ENCODE assay signal across 8 cellular contexts in the genomic region with DNA sequence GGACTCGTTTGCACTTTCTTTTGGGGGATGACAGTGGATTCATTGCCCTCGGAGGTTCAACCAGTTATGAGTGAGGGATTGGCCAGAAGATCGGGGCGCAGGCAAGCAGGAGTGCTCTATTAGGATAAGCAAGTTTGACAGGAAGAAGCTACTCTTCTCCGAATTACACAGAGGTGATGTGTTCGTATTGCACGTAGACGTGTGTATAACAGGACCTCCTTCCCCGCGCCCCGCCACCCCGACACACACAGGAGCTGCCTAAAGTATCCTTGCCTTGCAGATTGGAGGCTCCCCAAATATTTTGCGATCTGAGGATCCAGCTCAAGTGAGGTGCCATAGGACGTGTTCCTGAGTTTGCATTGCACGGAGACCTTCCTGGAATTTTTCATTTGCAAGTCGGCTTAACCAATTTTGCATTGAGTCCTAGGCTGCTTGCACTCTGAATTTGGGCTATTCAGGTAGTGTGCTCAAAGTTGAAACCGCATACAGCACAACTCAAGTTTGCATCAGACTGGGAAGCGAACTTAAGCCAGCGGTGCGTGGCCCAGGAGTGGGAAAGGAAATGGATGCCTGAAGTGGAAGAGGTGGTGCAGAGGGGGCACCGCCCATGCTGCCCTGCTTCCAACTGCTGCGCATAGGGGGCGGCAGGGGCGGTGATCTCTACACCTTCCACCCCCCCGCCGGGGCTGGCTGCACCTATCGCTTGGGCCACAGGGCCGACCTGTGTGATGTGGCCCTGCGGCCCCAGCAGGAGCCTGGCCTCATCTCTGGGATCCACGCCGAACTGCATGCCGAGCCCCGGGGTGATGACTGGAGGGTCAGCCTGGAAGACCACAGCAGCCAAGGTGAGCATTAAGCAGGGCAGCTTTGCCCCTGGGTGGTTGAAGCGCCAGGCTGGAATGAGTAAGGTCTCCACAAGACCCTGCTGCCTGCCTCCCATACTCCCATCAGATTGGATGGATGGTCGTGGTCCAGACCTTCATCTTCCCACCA. TPM values are rescaled to one million over a fixed set of nuclear protein-coding genes. Genes with fewer than 3 reads are reported as not detected.
DNase-seq lines count a peak whose midpoint lies in the region; ATAC-seq, FAIRE-seq and TF ChIP-seq lines count a peak whose summit lies in the region.

No MANE protein-coding gene starts in this region.

- H3K9ac ChIP-seq in H1 (replicated peaks in 1 of 4; ENCODE audit: extremely low read depth in 1 of 4, low read depth in 3 of 4, low read length in 3 of 4) (peak overlapping the region in 1 of 4 experiments; percentile 49; a peak in 3 of 7 replicates), neural cell (ENCODE audit: low read length) (peak overlapping the region; percentile 71)

- H3K79me2 ChIP-seq in H1 (ENCODE audit: control insufficient read depth in 1 of 2, insufficient read depth in 2 of 2, low read length in 2 of 2) (no peaks in the 10 kb centered on the region), neural cell (replicated peaks; ENCODE audit: insufficient read depth, low read length) (no peaks in the 10 kb centered on the region)

- peaks cover 14% of the 10 kb centered on the region for H3K23me2 ChIP-seq in H1 (ENCODE audit: low read depth, low read length)

- FAIRE-seq in H1 (lab: Jason Lieb, UNC), result no peak

- H4K20me1 ChIP-seq in H1 (replicated peaks in 1 of 2; ENCODE audit: control insufficient read depth in 1 of 2, insufficient read depth in 2 of 2, low read length in 2 of 2) (peaks cover 1 to 2% of the 10 kb centered on the region in 2 experiments), neural cell (ENCODE audit: insufficient read depth) (no peaks in the 10 kb centered on the region)

- no peaks in the 10 kb centered on the region for H3K9me2 ChIP-seq in neural cell (ENCODE audit: insufficient read depth, low read length)

- H2AFZ ChIP-seq in H1 (ENCODE audit: low read length) (no peak overlapping the region), neural cell (ENCODE audit: low read depth, low read length) (peak overlapping the region; percentile 89)

- H3K4ac ChIP-seq in H1 (replicated peaks; ENCODE audit: insufficient read length, low read depth, low read length), result no peak overlapping the region

- H3K14ac ChIP-seq in H1 (ENCODE audit: insufficient read length), result no peak overlapping the region

- H3K18ac ChIP-seq in H1 (ENCODE audit: extremely low read depth, low read length), result no peak overlapping the region; the same call in 1 of the 2 replicates

- no peak overlapping the region for H2BK120ac ChIP-seq in H1 (replicated peaks; ENCODE audit: low read depth, low read length)

- H3K23ac ChIP-seq in H1 (ENCODE audit: insufficient read length), result no peak overlapping the region

- peak overlapping the region; percentile 43; the same call in 1 of the 2 replicates for H2BK12ac ChIP-seq in H1 (ENCODE audit: low read depth, low read length)

- no peaks in the 10 kb centered on the region for H3F3A ChIP-seq in neural cell (ENCODE audit: insufficient read depth, low read length, poor library complexity, severe bottlenecking)

- TF ChIP-seq CTCF in H1 (IDR thresholded peaks at IDR 0.05; ENCODE audit: control extremely low read depth in 1 of 3, insufficient read depth in 1 of 3, low read depth in 1 of 3, low read length in 3 of 3), result peak; percentile 12 to 42 (median 41); a peak in 2 of 4 replicates
- TF ChIP-seq CTCF in neural cell (IDR thresholded peaks at IDR 0.05; ENCODE audit: poor library complexity, severe bottlenecking), result no peak

- no peak overlapping the region for H3K27ac ChIP-seq in H1 (ENCODE audit: low read depth, low read length)
- H3K27ac ChIP-seq in neural cell (ENCODE audit: low read length), result no peak overlapping the region

- H3K9me3 ChIP-seq in H1 (ENCODE audit: insufficient read depth in 2 of 2, low read depth in 1 of 2, low read length in 1 of 2), result no peaks in the 10 kb centered on the region
- no peaks in the 10 kb centered on the region for H3K9me3 ChIP-seq in neural cell (ENCODE audit: low read length)

- no peak overlapping the region for H4K91ac ChIP-seq in H1 (replicated peaks; ENCODE audit: insufficient read length, low read length)

- no peaks in the 10 kb centered on the region for H3K79me1 ChIP-seq in H1 (ENCODE audit: low read depth, low read length)

- WGBS in H1 (ENCODE audit: extremely low coverage in 1 of 2, insufficient coverage in 1 of 2, insufficient read length in 1 of 2, insufficient replicate concordance in 2 of 2, low coverage in 1 of 2, low lambda C conversion rate in 2 of 2, missing lambda C conversion rate in 1 of 2), 2 experiments, result 12% methylated on average over 33 of the region's 35 CpGs; no CpG with 5 or more reads in 1 of the 2 experiments

- DNase-seq in EL, result peak; percentile 50
- DNase-seq in HEK293T (ENCODE audit: extremely low spot score), result peak; percentile 41
- peak; percentile 23 for DNase-seq in SW480 (ENCODE audit: low spot score)
- peak in 1 of 2 experiments; percentile 83 for DNase-seq in H1 (ENCODE audit: low read depth in 1 of 2, low spot score in 2 of 2)
- no peak for DNase-seq in D341Med (ENCODE audit: low spot score)

- H3K56ac ChIP-seq in H1 (replicated peaks; ENCODE audit: insufficient read length, low read depth, low read length), result no peak overlapping the region

- H3K4me1 ChIP-seq in H1 (replicated peaks in 1 of 4; ENCODE audit: control insufficient read depth in 3 of 4, insufficient read depth in 4 of 4, low read length in 3 of 4), result peaks cover 0 to 24% (median 18%) of the 10 kb centered on the region in 4 experiments; a peak in 6 of 7 replicates

- H4K8ac ChIP-seq in H1 (ENCODE audit: extremely low read depth, insufficient read depth, low read length), result no peak overlapping the region; the same call in 1 of the 2 replicates

- TF ChIP-seq RAD21 in H1 (IDR thresholded peaks at IDR 0.05 in 1 of 2, conservative IDR thresholded peaks at IDR 0.05 in 1 of 2; ENCODE audit: low read depth in 2 of 2, low read length in 2 of 2), result peak; percentile 18 to 26; a peak in 1 of 4 replicates
- TF ChIP-seq RAD21 in neural cell (conservative IDR thresholded peaks at IDR 0.05), result no peak

- H3K4me3 ChIP-seq in H1 (ENCODE audit: extremely low read depth in 1 of 4, insufficient read depth in 2 of 4, low read depth in 3 of 4, low read length in 4 of 4) (peak overlapping the region; percentile 62 to 76 (median 68)), neural cell (ENCODE audit: low read length) (peak overlapping the region; percentile 86)

- 0 out of 2 replicates have a peak overlapping the region, but pooled peaks have one; percentile 15 for H2BK20ac ChIP-seq in H1 (ENCODE audit: low read length)

- no peak overlapping the region for H2AK5ac ChIP-seq in H1 (ENCODE audit: low read depth, low read length)

- H2BK15ac ChIP-seq in H1 (ENCODE audit: low read length), result 0 out of 2 replicates have a peak overlapping the region, but pooled peaks have one; percentile 82

- peak overlapping the region; percentile 85 to 94 for H3K4me2 ChIP-seq in H1 (ENCODE audit: insufficient read depth in 1 of 2, low read depth in 2 of 2, low read length in 2 of 2)
- peak overlapping the region; percentile 79 for H3K4me2 ChIP-seq in neural cell (ENCODE audit: low read length)

- TF ChIP-seq POLR2A in H1 (IDR thresholded peaks at IDR 0.05; ENCODE audit: control extremely low read depth in 1 of 2, low read depth in 2 of 2, low read length in 2 of 2), result peak in 1 of 2 experiments; percentile 51; a peak in 1 of 3 replicates

- H4K5ac ChIP-seq in H1 (ENCODE audit: insufficient read length, low read depth, low read length), result no peak overlapping the region

- ATAC-seq in HG03025 (IDR thresholded peaks at IDR 0.05; ENCODE audit: low FRiP score, unreplicated experiment), result no peak
- no peak for ATAC-seq in HG03175 (IDR thresholded peaks at IDR 0.05; ENCODE audit: unreplicated experiment)

- no peaks in the 10 kb centered on the region for H3K27me3 ChIP-seq in H1 (replicated peaks in 1 of 4; ENCODE audit: control insufficient read depth in 3 of 4, extremely low read depth in 1 of 4, insufficient read depth in 3 of 4, low read length in 3 of 4)
- H3K27me3 ChIP-seq in neural cell (ENCODE audit: insufficient read depth, low read depth, low read length), result peaks cover 6% of the 10 kb centered on the region

- TF ChIP-seq EP300 in H1 (IDR thresholded peaks at IDR 0.05; ENCODE audit: borderline replicate concordance in 1 of 2, low read depth in 2 of 2, low read length in 2 of 2) (peak in 1 of 2 experiments; percentile 58; a peak in 1 of 3 replicates), neural cell (conservative IDR thresholded peaks at IDR 0.05; ENCODE audit: poor library complexity, severe bottlenecking) (no peak)

- CTCF ChIA-PET in HEK293T (lab: Yijun Ruan, JAX) (interaction anchor here (0.7 to 1.5 kb wide), 3 partner anchors 11 to 207 kb away, joined by 3 to 6 read pairs (median 4); no protein-coding TSS in a partner anchor), H1 (lab: Charles Lee; ENCODE audit: partially characterized antibody) (interaction anchor here (0.6 to 6.3 kb wide), 23 partner anchors 10 to 455 kb away, joined by 3 to 45 read pairs (median 4); partner anchors contain the start of genes POU5F1 and PSORS1C2)

- POLR2A ChIA-PET in HEK293T (lab: Yijun Ruan, JAX) (interaction anchor here (0.6 to 2.4 kb wide), 17 partner anchors 9 to 601 kb away, joined by 3 to 14 read pairs (median 4); partner anchors contain the start of gene PSORS1C2), H1 (lab: Charles Lee; ENCODE audit: partially characterized antibody) (interaction anchor here (0.7 to 68.5 kb wide), 5 partner anchors 10 to 337 kb away, joined by 3 to 2251 read pairs (median 3); partner anchors contain the start of genes CCHCR1, CDSN, POU5F1 and PSORS1C1)

- peak overlapping the region; percentile 11; the same call in 1 of the 2 replicates for H2BK5ac ChIP-seq in H1 (ENCODE audit: low read depth, low read length)

- H3K36me3 ChIP-seq in H1 (ENCODE audit: control insufficient read depth in 2 of 4, insufficient read depth in 4 of 4, low read length in 3 of 4) (peaks cover 5 to 39% (median 13%) of the 10 kb centered on the region in 4 experiments; a peak in 7 of 8 replicates), neural cell (ENCODE audit: insufficient read depth, low read length) (no peaks in the 10 kb centered on the region)

RNA-seq across cellular contexts. Expression of gene TCF19, which starts 0.8 kb away (rescaled TPM):
- total RNA-seq in H1 (2021; fragmentation: NEBNext Ultra II Directional; extraction: Animal tissue kit (Norgen Biotek cat#: 25700)), result 10.0 and 11.0 TPM in 2 replicates
- polyA plus RNA-seq in H1 (2011; rRNA removed) (7.2 and 12.5 TPM in 2 replicates), neural cell (2.5 and 3.6 TPM in 2 replicates)
- 10.0 TPM for polyA plus RNA-seq in H1 (2011; cell fraction: cytosol; rRNA removed)
- 15.6 TPM for polyA plus RNA-seq in H1 (2011; cell fraction: nucleus; rRNA removed)
- 9.6 to 10.7 TPM (median 10.2 TPM) in 4 replicates for polyA plus RNA-seq in H1 (2012, experiment 1 of 2)
- polyA plus RNA-seq in H1 (2012, experiment 2 of 2), result 8.6 TPM
- 6.5 TPM for polyA plus RNA-seq in H1 (2013, experiment 1 of 2)
- 6.5 TPM for polyA plus RNA-seq in H1 (2013, experiment 2 of 2)
- 5.5 and 5.6 TPM in 2 replicates for polyA minus RNA-seq in H1 (2011; rRNA and poly(A)+ RNA removed)
- polyA minus RNA-seq in H1 (2011; cell fraction: cytosol; rRNA and poly(A)+ RNA removed), result 5.3 TPM
- 5.4 TPM for polyA minus RNA-seq in H1 (2011; cell fraction: nucleus; rRNA and poly(A)+ RNA removed)
- 2.9 and 4.4 TPM in 2 replicates for polyA minus RNA-seq in neural cell

RNA-seq across cellular contexts. Expression of gene CCHCR1, which starts 1.6 kb away (rescaled TPM):
- 38.0 and 38.2 TPM in 2 replicates for total RNA-seq in H1 (2021; fragmentation: NEBNext Ultra II Directional; extraction: Animal tissue kit (Norgen Biotek cat#: 25700))
- 20.9 and 32.8 TPM in 2 replicates for polyA plus RNA-seq in H1 (2011; rRNA removed)
- 50.9 TPM for polyA plus RNA-seq in H1 (2011; cell fraction: cytosol; rRNA removed)
- 138 TPM for polyA plus RNA-seq in H1 (2011; cell fraction: nucleus; rRNA removed)
- polyA plus RNA-seq in H1 (2012, experiment 1 of 2), result 36.7 to 61.3 TPM (median 50.8 TPM) in 4 replicates
- 19.0 TPM for polyA plus RNA-seq in H1 (2012, experiment 2 of 2)
- polyA plus RNA-seq in H1 (2013, experiment 1 of 2), result 19.9 TPM
- 17.6 TPM for polyA plus RNA-seq in H1 (2013, experiment 2 of 2)
- polyA minus RNA-seq in H1 (2011; rRNA and poly(A)+ RNA removed), result 29.0 and 29.1 TPM in 2 replicates
- 20.8 TPM for polyA minus RNA-seq in H1 (2011; cell fraction: cytosol; rRNA and poly(A)+ RNA removed)
- polyA minus RNA-seq in H1 (2011; cell fraction: nucleus; rRNA and poly(A)+ RNA removed), result 43.1 TPM
- polyA plus RNA-seq in neural cell, result 19.5 and 19.7 TPM in 2 replicates
- 8.2 and 9.3 TPM in 2 replicates for polyA minus RNA-seq in neural cell

RNA-seq across cellular contexts. Expression of gene POU5F1, which starts 11.3 kb away (rescaled TPM):
- 2,526 and 2,533 TPM in 2 replicates for total RNA-seq in H1 (2021; fragmentation: NEBNext Ultra II Directional; extraction: Animal tissue kit (Norgen Biotek cat#: 25700))
- 2,437 and 2,958 TPM in 2 replicates for polyA plus RNA-seq in H1 (2011; rRNA removed)
- polyA plus RNA-seq in H1 (2011; cell fraction: cytosol; rRNA removed), result 3,112 TPM
- polyA plus RNA-seq in H1 (2011; cell fraction: nucleus; rRNA removed), result 1,732 TPM
- 1,944 to 3,021 TPM (median 2,827 TPM) in 4 replicates for polyA plus RNA-seq in H1 (2012, experiment 1 of 2)
- polyA plus RNA-seq in H1 (2012, experiment 2 of 2), result 3,585 TPM
- polyA plus RNA-seq in H1 (2013, experiment 1 of 2), result 2,440 TPM
- 2,561 TPM for polyA plus RNA-seq in H1 (2013, experiment 2 of 2)
- polyA minus RNA-seq in H1 (2011; rRNA and poly(A)+ RNA removed), result 686 and 909 TPM in 2 replicates
- polyA minus RNA-seq in H1 (2011; cell fraction: cytosol; rRNA and poly(A)+ RNA removed), result 545 TPM
- polyA minus RNA-seq in H1 (2011; cell fraction: nucleus; rRNA and poly(A)+ RNA removed), result 413 TPM
- polyA plus RNA-seq in neural cell, result not detected in 2 replicates
- polyA minus RNA-seq in neural cell, result not detected in 2 replicates

RNA-seq across cellular contexts. Expression of gene PSORS1C2, which starts 20.3 kb away (rescaled TPM):
- not detected in 2 replicates for total RNA-seq in H1 (2021; fragmentation: NEBNext Ultra II Directional; extraction: Animal tissue kit (Norgen Biotek cat#: 25700))
- polyA plus RNA-seq in H1 (2011; rRNA removed), result 0.11 and 0.58 TPM in 2 replicates
- polyA plus RNA-seq in H1 (2011; cell fraction: cytosol; rRNA removed), result 0.39 TPM
- 1.4 TPM for polyA plus RNA-seq in H1 (2011; cell fraction: nucleus; rRNA removed)
- polyA plus RNA-seq in H1 (2012, experiment 1 of 2), result 0.52 to 0.62 TPM (median 0.57 TPM) in 3 of 4 replicates, not detected in the other
- polyA plus RNA-seq in H1 (2012, experiment 2 of 2), result 0.21 TPM
- polyA plus RNA-seq in H1 (2013, experiment 1 of 2), result 1.6 TPM
- polyA plus RNA-seq in H1 (2013, experiment 2 of 2), result 1.6 TPM
- polyA minus RNA-seq in H1 (2011; rRNA and poly(A)+ RNA removed), result not detected in 2 replicates
- polyA minus RNA-seq in H1 (2011; cell fraction: cytosol; rRNA and poly(A)+ RNA removed), result not detected
- not detected for polyA minus RNA-seq in H1 (2011; cell fraction: nucleus; rRNA and poly(A)+ RNA removed)
- not detected in 2 replicates for polyA plus RNA-seq in neural cell
- not detected in 2 replicates for polyA minus RNA-seq in neural cell

RNA-seq across cellular contexts. Expression of gene CDSN, which starts 38.9 kb away (rescaled TPM):
- total RNA-seq in H1 (2021; fragmentation: NEBNext Ultra II Directional; extraction: Animal tissue kit (Norgen Biotek cat#: 25700)), result not detected in 2 replicates
- not detected in 2 replicates for polyA plus RNA-seq in H1 (2011; rRNA removed)
- not detected for polyA plus RNA-seq in H1 (2011; cell fraction: cytosol; rRNA removed)
- not detected for polyA plus RNA-seq in H1 (2011; cell fraction: nucleus; rRNA removed)
- not detected in 4 replicates for polyA plus RNA-seq in H1 (2012, experiment 1 of 2)
- not detected for polyA plus RNA-seq in H1 (2012, experiment 2 of 2)
- not detected for polyA plus RNA-seq in H1 (2013, experiment 1 of 2)
- polyA plus RNA-seq in H1 (2013, experiment 2 of 2), result not detected
- not detected in 2 replicates for polyA minus RNA-seq in H1 (2011; rRNA and poly(A)+ RNA removed)
- polyA minus RNA-seq in H1 (2011; cell fraction: cytosol; rRNA and poly(A)+ RNA removed), result not detected
- not detected for polyA minus RNA-seq in H1 (2011; cell fraction: nucleus; rRNA and poly(A)+ RNA removed)
- polyA plus RNA-seq in neural cell, result not detected in 2 replicates
- not detected in 2 replicates for polyA minus RNA-seq in neural cell

Comparison
In these comparisons a context has a peak if more than half of its experiments do, and no peak if none do; other contexts are left out.
1. RNA of gene POU5F1, which starts 11.3 kb away (polyA plus RNA-seq): 1,732 to 3,585 TPM in H1; not detected in neural cell; every median in the first group is over 1,000 times any median in the second.